In the genomic region with DNA sequence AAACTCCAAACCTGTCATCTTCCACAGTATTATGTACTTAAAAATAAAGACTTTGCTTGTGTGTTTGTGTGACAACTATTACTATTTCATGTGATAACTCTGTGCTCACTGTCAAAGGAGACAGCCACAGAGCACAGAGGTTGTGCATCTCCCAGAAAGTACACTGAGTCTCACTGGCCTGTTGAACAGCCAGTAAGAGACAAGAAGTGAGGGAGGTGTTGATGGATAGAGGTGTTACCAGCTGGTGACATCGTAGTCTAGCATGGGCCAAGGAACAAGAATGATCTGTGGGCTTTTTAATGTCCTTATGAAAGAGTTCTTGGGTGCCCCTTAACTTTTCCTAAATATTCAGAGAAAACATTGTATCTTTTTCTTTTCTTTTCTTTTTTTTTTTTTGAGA, we compare ENCODE assay signal across 9 cellular contexts. TPM values are rescaled to one million over a fixed set of nuclear protein-coding genes. Genes with fewer than 3 reads are reported as not detected.
"Had no signal": no experiment of that assay in that cellular context is flagged by ENCODE, and none has a peak within 500 bp of the region (broad histone marks: within the 10 kb centered on the region; RNA-seq: fewer than 3 reads in every experiment).

No MANE protein-coding gene starts in this region.

- H3K9ac ChIP-seq: GM23248 had no signal

- H3K36me3 ChIP-seq: HAP-1 had no signal

- H2AFZ ChIP-seq: GM23248 had no signal

- H3K4me3 ChIP-seq: GM23248, HAP-1 had no signal

- FAIRE-seq: HepG2 had no signal

- DNase-seq: GM23248, GOT3, H7, HFFc6, KBM-7 had no signal

- ATAC-seq: HCT116, HepG2 had no signal

- H3K27ac ChIP-seq: GM23248, HL-60 had no signal

- H3K9me3 ChIP-seq: HAP-1 had no signal

RNA-seq across cellular contexts. Expression of gene CHST2, which starts 18.1 kb away (rescaled TPM):
- total RNA-seq: HepG2 had no signal
- polyA plus RNA-seq: HepG2 had no signal
